Comparison of ENCODE assay signal across 36 cellular contexts in the genomic region with DNA sequence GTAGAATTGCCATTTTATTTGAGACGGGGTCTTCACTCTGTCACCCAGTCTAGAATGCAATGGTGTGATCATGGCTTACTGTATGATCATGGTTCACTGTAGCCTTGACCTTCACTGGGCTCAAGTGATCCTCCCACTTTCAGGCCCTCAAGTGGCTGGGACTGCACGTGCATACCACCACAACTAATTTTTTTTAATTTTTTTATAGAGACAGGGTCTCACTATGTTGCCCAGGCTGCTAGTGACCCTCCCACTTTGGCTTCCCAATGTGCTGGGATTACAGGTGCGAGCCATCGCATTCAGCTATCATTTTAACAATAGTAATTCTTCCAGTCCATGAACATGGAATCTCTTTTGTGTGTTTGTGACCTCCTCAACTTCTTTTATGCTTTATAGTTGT.
"Had no signal": no experiment of that assay in that cellular context is flagged by ENCODE, and none has a peak within 500 bp of the region (broad histone marks: within the 10 kb centered on the region; RNA-seq: fewer than 3 reads in every experiment).

No MANE protein-coding gene starts in this region.

- H3K9me3 ChIP-seq: MG63 had no signal

- H3K27me3 ChIP-seq: MG63 had no signal

- DNase-seq: Kasumi-1, MG63, MM.1S, MV-4-11, NCI-H1048, NCI-H1092, NCI-H1092 treated with DMSO at 0.1 percent for 48 hours, NCI-H1105, NCI-H1105 treated with DMSO at 0.1 percent for 48 hours, NCI-H1417, NCI-H1417 treated with DMSO at 0.1 percent for 48 hours, NCI-H1436, NCI-H1436 treated with DMSO at 0.1 percent for 48 hours, NCI-H146, NCI-H1694, NCI-H1694 treated with DMSO at 0.1 percent for 48 hours, NCI-H187, NCI-H187 treated with DMSO at 0.1 percent for 48 hours, NCI-H1930, NCI-H2029, NCI-H2029 treated with DMSO at 0.1 percent for 48 hours, NCI-H2081, NCI-H2081 treated with DMSO at 0.1 percent for 48 hours, NCI-H2107, NCI-H2171, NCI-H2171 treated with DMSO at 0.1 percent for 48 hours, NCI-H2227 treated with DMSO at 0.1 percent for 48 hours, NCI-H226, NCI-H345, NCI-H446, NCI-H446 treated with DMSO at 0.1 percent for 48 hours, NCI-H510A, NCI-H510A treated with DMSO at 0.1 percent for 48 hours, NCI-H524, NCI-H524 treated with DMSO at 0.1 percent for 48 hours, NCI-H526 had no signal

- H3K4me3 ChIP-seq: MG63 had no signal
